ENCODE assay signal across 8 cellular contexts in genomic region chr10:59904431-59905065, GRCh38. TPM values are rescaled to one million over a fixed set of nuclear protein-coding genes. Genes with fewer than 3 reads are reported as not detected.
A peak's percentile ranks its signal among the peaks of the same experiment; 100 is the strongest.
DNase-seq lines count a peak whose midpoint lies in the region; ATAC-seq and TF ChIP-seq lines count a peak whose summit lies in the region.

No MANE protein-coding gene starts in this region.

- TF ChIP-seq POLR2A in gastroesophageal sphincter (IDR thresholded peaks at IDR 0.05) = no peak

- H4K20me1 ChIP-seq in H9 (ENCODE audit: control insufficient read depth, insufficient read depth, insufficient read length) = no peaks in the 10 kb centered on the region

- no peak for TF ChIP-seq EP300 in gastroesophageal sphincter (IDR thresholded peaks at IDR 0.05)

- H3K27me3 ChIP-seq in H9 (ENCODE audit: insufficient read depth, low read length) (no peaks in the 10 kb centered on the region), WERI-Rb-1 (ENCODE audit: insufficient read depth, low read depth, severe bottlenecking) (no peaks in the 10 kb centered on the region), gastroesophageal sphincter (no peaks in the 10 kb centered on the region), skeletal muscle tissue (ENCODE audit: control insufficient read depth in 3 of 3, insufficient read depth in 3 of 3, low read length in 3 of 3) (no peaks in the 10 kb centered on the region)

- H4K5ac ChIP-seq in H9 (ENCODE audit: insufficient read length, low read depth, low read length) = no peak overlapping the region

- no CpG with 5 or more reads among the region's 7 CpGs for WGBS in H9 (ENCODE audit: extremely low coverage, insufficient read length, low lambda C conversion rate)
- WGBS in gastroesophageal sphincter (ENCODE audit: low coverage in 1 of 2), 2 donors = 27 to 43% methylated on average over 4 to 7 of the region's 7 CpGs

- peak overlapping the region; percentile 95 for H3K4me2 ChIP-seq in H9 (ENCODE audit: insufficient read depth, insufficient read length, low read length)

- H2AFZ ChIP-seq in H9 (ENCODE audit: low read length) = no peak overlapping the region

- peak overlapping the region in 1 of 3 experiments; percentile 99; a peak in 2 of 7 replicates for H3K27ac Mint-ChIP-seq in H9

- H3K36me3 Mint-ChIP-seq in H9 (ENCODE audit: insufficient read depth in 1 of 3, low read depth in 3 of 3) = peaks cover 1 to 15% (median 7%) of the 10 kb centered on the region in 3 experiments; a peak in 6 of 7 replicates

- ATAC-seq in gastroesophageal sphincter = no peak
- ATAC-seq in HG02852 (IDR thresholded peaks at IDR 0.05; ENCODE audit: unreplicated experiment) = no peak
- no peak for ATAC-seq in left lobe of liver

- H3K79me2 ChIP-seq in H9 (ENCODE audit: insufficient read depth, low read length) = peaks cover 54% of the 10 kb centered on the region

- H4K8ac ChIP-seq in H9 (replicated peaks; ENCODE audit: insufficient read length, low read depth, low read length) = no peak overlapping the region

- peaks cover 60 to 69% of the 10 kb centered on the region in 2 experiments for H3K4me1 Mint-ChIP-seq in H9

- H3K9ac ChIP-seq in H9 (ENCODE audit: extremely low read depth, insufficient read length, low read length) = peak overlapping the region; percentile 82
- H3K9ac ChIP-seq in skeletal muscle tissue (ENCODE audit: low read depth in 1 of 3, low read length in 3 of 3) = peak overlapping the region; percentile 89 to 92 (median 91)

- H3K4ac ChIP-seq in H9 (ENCODE audit: low read depth, low read length) = no peak overlapping the region

- H3K14ac ChIP-seq in H9 (ENCODE audit: insufficient read depth, low read length) = no peak overlapping the region

- H4K91ac ChIP-seq in H9 (ENCODE audit: insufficient read length, low read depth, low read length) = no peak overlapping the region

- H3K4me1 ChIP-seq in H9 (ENCODE audit: insufficient read depth, low read length) = peaks cover 10% of the 10 kb centered on the region; the same call in 1 of the 2 replicates
- peaks cover 1 to 80% (median 23%) of the 10 kb centered on the region in 3 donors for H3K4me1 ChIP-seq in gastroesophageal sphincter
- H3K4me1 ChIP-seq in skeletal muscle tissue (ENCODE audit: control insufficient read depth in 3 of 3, insufficient read depth in 3 of 3, low read length in 3 of 3) = peaks cover 18 to 42% (median 27%) of the 10 kb centered on the region in 3 donors

- H3K56ac ChIP-seq in H9 (ENCODE audit: insufficient read length, low read depth, low read length) = no peak overlapping the region

- no peak overlapping the region for H2BK120ac ChIP-seq in H9 (ENCODE audit: low read depth, low read length, poor library complexity, severe bottlenecking)

- no peak overlapping the region for H2BK5ac ChIP-seq in H9 (ENCODE audit: insufficient read length, low read length)

- H3K79me1 ChIP-seq in H9 (ENCODE audit: insufficient read depth, low read depth, low read length, poor library complexity, severe bottlenecking) = no peaks in the 10 kb centered on the region

- H3K23me2 ChIP-seq in H9 (ENCODE audit: insufficient read length, low read depth, low read length, poor library complexity, severe bottlenecking) = peaks cover 15% of the 10 kb centered on the region

- no peak for DNase-seq in H9
- DNase-seq in WERI-Rb-1 = no peak
- DNase-seq in dermis blood vessel endothelial cell = no peak
- DNase-seq in left lobe of liver (ENCODE audit: low spot score) = no peak
- DNase-seq in substantia nigra (lab: John Stamatoyannopoulos, UW) = no peak

- H2BK15ac ChIP-seq in H9 (ENCODE audit: low read depth, low read length) = no peak overlapping the region

- H3K9me3 ChIP-seq in H9 (ENCODE audit: control insufficient read depth, low read depth, low read length) = no peaks in the 10 kb centered on the region
- no peaks in the 10 kb centered on the region for H3K9me3 ChIP-seq in WERI-Rb-1 (ENCODE audit: severe bottlenecking)
- no peaks in the 10 kb centered on the region for H3K9me3 ChIP-seq in gastroesophageal sphincter
- no peaks in the 10 kb centered on the region for H3K9me3 ChIP-seq in skeletal muscle tissue (ENCODE audit: control insufficient read depth in 3 of 3, low read length in 3 of 3)

- H3K27me3 Mint-ChIP-seq in H9 (ENCODE audit: low read depth) = no peaks in the 10 kb centered on the region

- H3K18ac ChIP-seq in H9 (ENCODE audit: insufficient read length, low read depth, low read length) = no peak overlapping the region

- H3K23ac ChIP-seq in H9 (ENCODE audit: insufficient read length, low read depth, low read length) = no peak overlapping the region

- H3K9me3 Mint-ChIP-seq in H9 = peaks cover 0 to 1% of the 10 kb centered on the region in 2 experiments; a peak in 1 of 5 replicates

- H2AK5ac ChIP-seq in H9 (ENCODE audit: insufficient read length, low read length) = no peak overlapping the region

- H3K4me3 ChIP-seq in WERI-Rb-1 (ENCODE audit: low read depth, low read length) (peak overlapping the region; percentile 92), gastroesophageal sphincter (peak overlapping the region; percentile 78 to 90), skeletal muscle tissue (ENCODE audit: low read length in 3 of 3) (peak overlapping the region; percentile 86 to 91 (median 88))

- no peak overlapping the region for H2BK12ac ChIP-seq in H9 (ENCODE audit: insufficient read length, low read depth, low read length)

- no peak overlapping the region for H2BK20ac ChIP-seq in H9 (ENCODE audit: low read depth, low read length, poor library complexity, severe bottlenecking)

- TF ChIP-seq CTCF in H9 (conservative IDR thresholded peaks at IDR 0.05) (no peak), WERI-Rb-1 (IDR thresholded peaks at IDR 0.05; ENCODE audit: low read depth, low read length) (no peak), gastroesophageal sphincter (IDR thresholded peaks at IDR 0.05) (no peak)

- H3T11ph ChIP-seq in H9 (ENCODE audit: low read length) = no peak overlapping the region

- H3K36me3 ChIP-seq in WERI-Rb-1 (no peaks in the 10 kb centered on the region; the same call in none of the 2 replicates), gastroesophageal sphincter (no peaks in the 10 kb centered on the region), skeletal muscle tissue (ENCODE audit: control insufficient read depth in 3 of 3, insufficient read depth in 3 of 3, low read length in 3 of 3) (no peaks in the 10 kb centered on the region)

- H3K27ac ChIP-seq in H9 (ENCODE audit: insufficient read length, low read depth, low read length) (no peak overlapping the region), WERI-Rb-1 (no peak overlapping the region), gastroesophageal sphincter (peak overlapping the region; percentile 81 to 98 (median 90)), skeletal muscle tissue (ENCODE audit: low read depth, low read length) (no peak overlapping the region), substantia nigra (ENCODE audit: low read depth, low read length, poor library complexity, severe bottlenecking) (no peak overlapping the region)

- peak overlapping the region; percentile 92 to 98 for H3K4me3 Mint-ChIP-seq in H9

RNA-seq across cellular contexts. Expression of gene CCDC6, which starts 1.8 kb away (rescaled TPM):
- total RNA-seq in H9 (2021) (58.4 and 59.0 TPM in 2 replicates), gastroesophageal sphincter (10 to 100 TPM; 30.8 to 66.0 (median 53.4) TPM), skeletal muscle tissue (24.5 TPM), dermis blood vessel endothelial cell (22.6 and 41.4 TPM in 2 replicates), left lobe of liver (8.4 TPM)

Comparison
In these comparisons a context has a peak if more than half of its experiments do, and no peak if none do; other contexts are left out.
1. H3K27ac ChIP-seq: peak in gastroesophageal sphincter (4 of 4); none in H9 (single experiment), WERI-Rb-1 (single experiment), skeletal muscle tissue (single experiment) and substantia nigra (single experiment).
2. Peak in every context shown above with its lines, with median percentiles within 50 percentile points of each other: H3K4me3 ChIP-seq.